In the genomic region with DNA sequence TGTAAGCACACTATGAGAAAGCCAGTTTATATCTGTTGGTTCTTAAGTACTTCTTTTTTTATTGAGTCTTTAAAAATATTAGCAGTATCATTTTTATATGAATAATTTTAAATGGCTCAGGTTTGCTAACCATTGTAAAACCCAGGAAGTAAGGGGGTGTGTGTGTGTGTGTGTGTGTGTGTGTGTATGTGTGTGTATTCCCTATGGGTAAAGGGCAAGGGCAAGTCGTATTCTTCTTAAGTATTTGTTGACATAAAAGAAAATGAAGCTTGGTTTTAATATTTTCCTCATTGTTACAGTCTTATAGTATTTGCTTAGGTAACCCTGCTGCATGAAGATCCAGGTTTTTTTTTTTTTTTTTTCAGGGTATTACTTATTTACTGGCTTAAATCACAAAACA, we compare ENCODE assay signal across 19 cellular contexts.
A peak's percentile ranks its signal among the peaks of the same experiment; 100 is the strongest.
DNase-seq lines count a peak whose midpoint lies in the region; ATAC-seq, FAIRE-seq and TF ChIP-seq lines count a peak whose summit lies in the region.
"Had no signal": no experiment of that assay in that cellular context is flagged by ENCODE, and none has a peak within 500 bp of the region (broad histone marks: within the 10 kb centered on the region; RNA-seq: fewer than 3 reads in every experiment).

No MANE protein-coding gene starts in this region.

- ATAC-seq in PC-3 (peak; percentile 67), mucosa of descending colon (peak; percentile 51), left lung (no peak), GM21526 (IDR thresholded peaks at IDR 0.05; ENCODE audit: low FRiP score, unreplicated experiment) (no peak)
- ATAC-seq in activated CD4-positive, alpha-beta T cell treated with anti-CD3 and anti-CD28 coated beads for 36 hours: no peak
- ATAC-seq: GM12878, GM23338, HCT116 had no signal

- peak; percentile 18 for FAIRE-seq in colon (lab: Jason Lieb, UNC)
- FAIRE-seq: GM12878, GM19239 had no signal

- no peaks in the 10 kb centered on the region for H3K9me3 Mint-ChIP-seq in activated CD4-positive, alpha-beta T cell treated with anti-CD3 and anti-CD28 coated beads for 36 hours (ENCODE audit: low read depth)
- H3K9me3 Mint-ChIP-seq: GM23338, H9 had no signal

- POLR2A ChIA-PET in PC-3 (lab: Charles Lee; ENCODE audit: unreplicated experiment): no interaction called here
- POLR2A ChIA-PET in activated CD4-positive, alpha-beta T cell treated with anti-CD3 and anti-CD28 coated beads for 36 hours (lab: Charles Lee): interaction anchor here (0.6 kb wide), 1 partner anchor 15 kb away, joined by 6 read pairs; no protein-coding TSS in a partner anchor

- DNase-seq in NCI-H69 (lab: John Stamatoyannopoulos, UW) (peak; percentile 7), PC-3 (no peak), mucosa of descending colon (peak in 1 of 3 donors; percentile 63), left lung (no peak)
- DNase-seq in activated CD4-positive, alpha-beta T cell treated with anti-CD3 and anti-CD28 coated beads for 36 hours: no peak
- DNase-seq: C1 segment of cervical spinal cord; Calu3; CD4-positive, alpha-beta memory T cell; COR-L47; DMS79; EL; GDM1; H9 had no signal

- H3K4me1 ChIP-seq in PC-3 (ENCODE audit: insufficient read depth, low read length): no peaks in the 10 kb centered on the region
- peaks cover 3% of the 10 kb centered on the region for H3K4me1 ChIP-seq in mucosa of descending colon (ENCODE audit: low read depth)
- H3K4me1 ChIP-seq in left lung: no peaks in the 10 kb centered on the region

- H3K9me3 ChIP-seq in PC-3 (ENCODE audit: low read length) (no peaks in the 10 kb centered on the region), mucosa of descending colon (no peaks in the 10 kb centered on the region), left lung (no peaks in the 10 kb centered on the region)

- H3K4me2 ChIP-seq in PC-3 (ENCODE audit: low read length): no peak overlapping the region
- H3K4me2 ChIP-seq: GM23338 had no signal

- H2AFZ ChIP-seq in PC-3 (ENCODE audit: low read length): no peak overlapping the region
- H2AFZ ChIP-seq: GM23338 had no signal

- H3K4me3 Mint-ChIP-seq in activated CD4-positive, alpha-beta T cell treated with anti-CD3 and anti-CD28 coated beads for 36 hours: no peak overlapping the region
- H3K4me3 Mint-ChIP-seq: CD4-positive, alpha-beta memory T cell; GM23338; H9 had no signal

- H3K27ac Mint-ChIP-seq in activated CD4-positive, alpha-beta T cell treated with anti-CD3 and anti-CD28 coated beads for 36 hours: no peak overlapping the region
- H3K27ac Mint-ChIP-seq: CD4-positive, alpha-beta memory T cell; H9 had no signal

- no peaks in the 10 kb centered on the region for H4K20me1 ChIP-seq in PC-3 (ENCODE audit: low read length)

- H3K4me1 Mint-ChIP-seq in activated CD4-positive, alpha-beta T cell treated with anti-CD3 and anti-CD28 coated beads for 36 hours: peaks cover 4% of the 10 kb centered on the region

- no peaks in the 10 kb centered on the region for H3F3A ChIP-seq in PC-3 (ENCODE audit: low read length, unreplicated experiment)

- no peaks in the 10 kb centered on the region for H3K36me3 Mint-ChIP-seq in activated CD4-positive, alpha-beta T cell treated with anti-CD3 and anti-CD28 coated beads for 36 hours (ENCODE audit: low read depth)
- H3K36me3 Mint-ChIP-seq: CD4-positive, alpha-beta memory T cell had no signal

- CTCF ChIA-PET in PC-3 (lab: Charles Lee): interaction anchor here (0.6 kb wide), 1 partner anchor 539 kb away, joined by 3 read pairs; no protein-coding TSS in a partner anchor
- CTCF ChIA-PET in activated CD4-positive, alpha-beta T cell treated with anti-CD3 and anti-CD28 coated beads for 36 hours (lab: Charles Lee): no interaction called here

- BruUV-seq in PC-3 (replicated peaks; lab: Mats Ljungman, UMichigan): no TSS peak

- no peak overlapping the region for H3K9ac ChIP-seq in PC-3 (ENCODE audit: low read length)

- intact Hi-C loops in PC-3 (cut with micrococcal nuclease) (no loop called here), mucosa of descending colon (cut with DNase I, micrococcal nuclease) (no loop called here), left lung (cut with DNase I) (no loop called here)
- intact Hi-C loops in activated CD4-positive, alpha-beta T cell treated with anti-CD3 and anti-CD28 coated beads for 36 hours (cut with DNase I, micrococcal nuclease): no loop called here

- TF ChIP-seq CTCF in PC-3 (conservative IDR thresholded peaks at IDR 0.05; ENCODE audit: low read depth, low read length) (no peak), mucosa of descending colon (IDR thresholded peaks at IDR 0.05) (no peak), left lung (IDR thresholded peaks at IDR 0.05) (no peak)

- H3K36me3 ChIP-seq in PC-3 (ENCODE audit: low read depth, low read length) (no peaks in the 10 kb centered on the region), mucosa of descending colon (ENCODE audit: low read depth) (no peaks in the 10 kb centered on the region), left lung (no peaks in the 10 kb centered on the region)

- H3K4me3 ChIP-seq in PC-3 (ENCODE audit: low read length) (no peak overlapping the region), mucosa of descending colon (no peak overlapping the region), left lung (no peak overlapping the region)
- H3K4me3 ChIP-seq: GM12878, GM23338 had no signal

- no peak overlapping the region for H3K27ac ChIP-seq in PC-3 (ENCODE audit: low read length)
- no peak overlapping the region for H3K27ac ChIP-seq in left lung

- no peaks in the 10 kb centered on the region for H3K27me3 ChIP-seq in PC-3 (ENCODE audit: low read length)
- no peaks in the 10 kb centered on the region for H3K27me3 ChIP-seq in left lung

- H3K79me2 ChIP-seq in PC-3 (ENCODE audit: low read length): no peaks in the 10 kb centered on the region

- H3K9me2 ChIP-seq in PC-3 (replicated peaks; ENCODE audit: low read length): no peaks in the 10 kb centered on the region

- H3K27me3 Mint-ChIP-seq in activated CD4-positive, alpha-beta T cell treated with anti-CD3 and anti-CD28 coated beads for 36 hours: no peaks in the 10 kb centered on the region
- H3K27me3 Mint-ChIP-seq: CD4-positive, alpha-beta memory T cell had no signal

Comparison
In these comparisons a context has a peak if more than half of its experiments do, and no peak if none do; other contexts are left out.
1. ATAC-seq: peak in PC-3 (single experiment) and mucosa of descending colon (single experiment); none in activated CD4-positive, alpha-beta T cell treated with anti-CD3 and anti-CD28 coated beads for 36 hours (single experiment), left lung (single experiment) and GM21526 (single experiment).